ENCODE assay signal across 9 cellular contexts in genomic region chr9:95055851-95056551, GRCh38.
A peak's percentile ranks its signal among the peaks of the same experiment; 100 is the strongest.
DNase-seq lines count a peak whose midpoint lies in the region; ATAC-seq and TF ChIP-seq lines count a peak whose summit lies in the region.
"Had no signal": no experiment of that assay in that cellular context is flagged by ENCODE, and none has a peak within 500 bp of the region (broad histone marks: within the 10 kb centered on the region; RNA-seq: fewer than 3 reads in every experiment).

No MANE protein-coding gene starts in this region.

- TF ChIP-seq POLR2A in prostate gland (IDR thresholded peaks at IDR 0.05): no peak

- H3K27me3 ChIP-seq in prostate gland (replicated peaks; ENCODE audit: insufficient read depth): no peaks in the 10 kb centered on the region

- H3K4me1 ChIP-seq in prostate gland (replicated peaks): peaks cover 10% of the 10 kb centered on the region

- peak; percentile 79 for ATAC-seq in Right ventricle myocardium superior (ENCODE audit: poor library complexity)
- no peak for ATAC-seq in HG03025 (IDR thresholded peaks at IDR 0.05; ENCODE audit: low FRiP score, unreplicated experiment)
- ATAC-seq: WTC11 had no signal

- H3K4me3 ChIP-seq in SK-N-MC (peak overlapping the region; percentile 44), prostate gland (peak overlapping the region in 1 of 2 donors; percentile 15)

- DNase-seq in DMS53 (lab: John Stamatoyannopoulos, UW): peak; percentile 60
- peak; percentile 20 for DNase-seq in SK-N-MC (ENCODE audit: low read depth, low spot score)
- DNase-seq in Right ventricle myocardium superior: no peak
- DNase-seq in prostate gland (ENCODE audit: low spot score): no peak
- no peak for DNase-seq in NCI-H187 (lab: John Stamatoyannopoulos, UW)
- no peak for DNase-seq in NOMO-1 treated with DMSO at 0.1 percent for 48 hours (lab: John Stamatoyannopoulos, UW; ENCODE audit: unreplicated experiment)
- DNase-seq in dedifferentiated amniotic fluid mesenchymal stem cell (ENCODE audit: extremely low spot score): no peak

- H3K27ac ChIP-seq in SK-N-MC (0 out of 2 replicates have a peak overlapping the region, but pooled peaks have one; percentile 4), prostate gland (peak overlapping the region; percentile 70 to 86)

- TF ChIP-seq CTCF in prostate gland (IDR thresholded peaks at IDR 0.05): no peak

- intact Hi-C loops in Right ventricle myocardium superior (cut with DNase I): no loop called here
- intact Hi-C loops in prostate gland (cut with DNase I): loop anchor here (5.0 kb wide), 1 partner anchor 49 kb away; no protein-coding TSS in a partner anchor

- H3K36me3 ChIP-seq in SK-N-MC (ENCODE audit: insufficient read depth, low read length) (peaks cover 6% of the 10 kb centered on the region; the same call in 1 of the 2 replicates), prostate gland (no peaks in the 10 kb centered on the region)

- whole genome bisulfite sequencing in prostate gland: 13% methylated on average over 15 of the region's 15 CpGs

- H3K9ac ChIP-seq in SK-N-MC (ENCODE audit: insufficient read length): peak overlapping the region; percentile 34

- H3K9me3 ChIP-seq in SK-N-MC (ENCODE audit: low read depth, low read length) (no peaks in the 10 kb centered on the region), prostate gland (no peaks in the 10 kb centered on the region)

Comparison
In these comparisons a context has a peak if more than half of its experiments do, and no peak if none do; other contexts are left out.
1. DNase-seq: peak in DMS53 (single experiment) and SK-N-MC (single experiment); none in Right ventricle myocardium superior (single experiment), prostate gland (single experiment), NCI-H187 (0 of 2), NOMO-1 treated with DMSO at 0.1 percent for 48 hours (single experiment) and dedifferentiated amniotic fluid mesenchymal stem cell (single experiment).